1 cellular context compared by ENCODE assay signal in the genomic region with DNA sequence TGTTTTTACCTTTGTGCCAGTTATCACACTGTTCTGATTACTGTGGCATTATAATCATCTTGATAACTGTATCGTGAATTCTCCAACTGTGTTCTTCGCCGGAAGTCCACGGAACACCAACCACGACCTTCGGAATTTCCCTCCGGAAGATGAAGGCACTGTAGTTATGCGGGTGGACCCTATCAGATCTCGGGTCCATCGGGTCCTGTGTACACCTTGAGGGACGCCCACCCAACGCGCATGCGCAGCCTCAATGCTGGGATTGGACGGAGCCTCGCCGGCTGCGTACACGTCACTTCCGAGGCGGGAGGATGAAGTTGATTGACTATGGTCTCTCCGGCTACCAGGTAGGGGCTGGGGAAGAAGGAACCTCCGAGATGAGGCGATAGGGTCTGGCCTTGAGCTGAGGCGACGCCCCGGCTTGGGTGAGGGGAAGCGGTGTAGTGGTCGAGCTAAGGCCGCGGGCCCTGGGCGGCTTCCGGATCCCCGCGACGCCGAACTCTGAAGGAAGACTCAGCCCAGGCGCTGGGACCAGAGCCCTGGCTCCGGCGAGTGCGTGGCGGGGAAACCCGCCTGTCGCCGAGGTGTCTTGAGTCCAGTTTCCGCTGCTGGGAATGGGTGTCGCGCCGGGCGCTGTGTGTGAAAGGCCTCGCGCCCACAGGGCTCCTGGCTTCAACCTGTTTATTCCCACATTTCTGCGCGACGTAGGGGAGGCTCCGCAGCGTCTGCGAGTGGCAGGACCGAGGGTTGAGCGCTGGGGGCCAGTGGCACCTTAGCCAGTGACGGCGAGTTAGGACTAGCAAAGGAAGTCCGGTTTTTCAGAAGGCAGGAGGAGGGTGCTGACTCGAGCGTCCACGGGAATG.
A peak's percentile ranks its signal among the peaks of the same experiment; 100 is the strongest.
TF ChIP-seq lines count a peak whose summit lies in the region.

TSS of gene DHRS7B (plus strand) at position 320 of the 863 bp plus-strand sequence. CDS start at position 328, 8 bp downstream.

TF ChIP-seq in WTC11, 78 proteins besides CTCF, POLR2A, EP300 and RAD21 (continued from another document and continues in another):
- TF ChIP-seq ARID4B (CRISPR knock-in tag; IDR thresholded peaks at IDR 0.05; ENCODE audit: borderline replicate concordance) (peak; percentile 31; the same call in 1 of the 2 replicates), KAT7 (CRISPR knock-in tag; IDR thresholded peaks at IDR 0.05; ENCODE audit: borderline replicate concordance) (peak; percentile 71; the same call in 1 of the 2 replicates), SMAD3 (CRISPR knock-in tag; IDR thresholded peaks at IDR 0.05; ENCODE audit: borderline replicate concordance) (no peak), ZNF138 (CRISPR knock-in tag; conservative IDR thresholded peaks at IDR 0.05) (no peak), ZMAT4 (CRISPR knock-in tag; IDR thresholded peaks at IDR 0.05) (no peak), ZNF263 (CRISPR knock-in tag; IDR thresholded peaks at IDR 0.05; ENCODE audit: low read depth) (no peak), NFYB (CRISPR knock-in tag; conservative IDR thresholded peaks at IDR 0.05; ENCODE audit: low read depth) (peak; percentile 90), ZNF121 (CRISPR knock-in tag; IDR thresholded peaks at IDR 0.05) (no peak), FOXP4 (CRISPR knock-in tag; IDR thresholded peaks at IDR 0.05) (peak; percentile 61; the same call in 1 of the 2 replicates), TCF7 (CRISPR knock-in tag; IDR thresholded peaks at IDR 0.05; ENCODE audit: low read depth) (no peak), AR (CRISPR knock-in tag; IDR thresholded peaks at IDR 0.05) (no peak), HMGA2 (CRISPR knock-in tag; IDR thresholded peaks at IDR 0.05) (no peak), ELF4 (CRISPR knock-in tag; IDR thresholded peaks at IDR 0.05; ENCODE audit: low read depth) (no peak), CBFB (CRISPR knock-in tag; IDR thresholded peaks at IDR 0.05; ENCODE audit: low read depth) (no peak), CREM (CRISPR knock-in tag; IDR thresholded peaks at IDR 0.05) (peak; percentile 91), FOXP1 (CRISPR knock-in tag; IDR thresholded peaks at IDR 0.05; ENCODE audit: borderline replicate concordance) (peak; percentile 65; the same call in 1 of the 2 replicates), USF2 (CRISPR knock-in tag; IDR thresholded peaks at IDR 0.05) (no peak), MAX (CRISPR knock-in tag; IDR thresholded peaks at IDR 0.05) (peak; percentile 76), ZBTB21 (CRISPR knock-in tag; IDR thresholded peaks at IDR 0.05; ENCODE audit: borderline replicate concordance) (no peak), MLX (CRISPR knock-in tag; IDR thresholded peaks at IDR 0.05) (no peak)
- TF ChIP-seq, protein P1, sequence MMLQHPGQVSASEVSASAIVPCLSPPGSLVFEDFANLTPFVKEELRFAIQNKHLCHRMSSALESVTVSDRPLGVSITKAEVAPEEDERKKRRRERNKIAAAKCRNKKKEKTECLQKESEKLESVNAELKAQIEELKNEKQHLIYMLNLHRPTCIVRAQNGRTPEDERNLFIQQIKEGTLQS (CRISPR knock-in tag; conservative IDR thresholded peaks at IDR 0.05): no peak
- TF ChIP-seq, protein P2, sequence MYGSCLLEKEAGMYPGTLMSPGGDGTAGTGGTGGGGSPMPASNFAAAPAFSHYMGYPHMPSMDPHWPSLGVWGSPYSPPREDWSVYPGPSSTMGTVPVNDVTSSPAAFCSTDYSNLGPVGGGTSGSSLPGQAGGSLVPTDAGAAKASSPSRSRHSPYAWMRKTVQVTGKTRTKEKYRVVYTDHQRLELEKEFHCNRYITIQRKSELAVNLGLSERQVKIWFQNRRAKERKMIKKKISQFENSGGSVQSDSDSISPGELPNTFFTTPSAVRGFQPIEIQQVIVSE (CRISPR knock-in tag; IDR thresholded peaks at IDR 0.05; ENCODE audit: borderline replicate concordance): no peak
- TF ChIP-seq, protein P3, sequence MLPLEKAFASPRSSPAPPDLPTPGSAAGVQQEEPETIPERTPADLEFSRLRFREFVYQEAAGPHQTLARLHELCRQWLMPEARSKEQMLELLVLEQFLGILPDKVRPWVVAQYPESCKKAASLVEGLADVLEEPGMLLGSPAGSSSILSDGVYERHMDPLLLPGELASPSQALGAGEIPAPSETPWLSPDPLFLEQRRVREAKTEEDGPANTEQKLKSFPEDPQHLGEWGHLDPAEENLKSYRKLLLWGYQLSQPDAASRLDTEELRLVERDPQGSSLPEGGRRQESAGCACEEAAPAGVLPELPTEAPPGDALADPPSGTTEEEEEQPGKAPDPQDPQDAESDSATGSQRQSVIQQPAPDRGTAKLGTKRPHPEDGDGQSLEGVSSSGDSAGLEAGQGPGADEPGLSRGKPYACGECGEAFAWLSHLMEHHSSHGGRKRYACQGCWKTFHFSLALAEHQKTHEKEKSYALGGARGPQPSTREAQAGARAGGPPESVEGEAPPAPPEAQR (CRISPR knock-in tag; IDR thresholded peaks at IDR 0.05): no peak
- TF ChIP-seq, protein P4, sequence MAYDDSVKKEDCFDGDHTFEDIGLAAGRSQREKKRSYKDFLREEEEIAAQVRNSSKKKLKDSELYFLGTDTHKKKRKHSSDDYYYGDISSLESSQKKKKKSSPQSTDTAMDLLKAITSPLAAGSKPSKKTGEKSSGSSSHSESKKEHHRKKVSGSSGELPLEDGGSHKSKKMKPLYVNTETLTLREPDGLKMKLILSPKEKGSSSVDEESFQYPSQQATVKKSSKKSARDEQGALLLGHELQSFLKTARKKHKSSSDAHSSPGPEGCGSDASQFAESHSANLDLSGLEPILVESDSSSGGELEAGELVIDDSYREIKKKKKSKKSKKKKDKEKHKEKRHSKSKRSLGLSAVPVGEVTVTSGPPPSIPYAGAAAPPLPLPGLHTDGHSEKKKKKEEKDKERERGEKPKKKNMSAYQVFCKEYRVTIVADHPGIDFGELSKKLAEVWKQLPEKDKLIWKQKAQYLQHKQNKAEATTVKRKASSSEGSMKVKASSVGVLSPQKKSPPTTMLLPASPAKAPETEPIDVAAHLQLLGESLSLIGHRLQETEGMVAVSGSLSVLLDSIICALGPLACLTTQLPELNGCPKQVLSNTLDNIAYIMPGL (CRISPR knock-in tag; IDR thresholded peaks at IDR 0.05): 0 out of 2 replicates have a peak, but pooled peaks have one; percentile 32
- TF ChIP-seq, protein P5, sequence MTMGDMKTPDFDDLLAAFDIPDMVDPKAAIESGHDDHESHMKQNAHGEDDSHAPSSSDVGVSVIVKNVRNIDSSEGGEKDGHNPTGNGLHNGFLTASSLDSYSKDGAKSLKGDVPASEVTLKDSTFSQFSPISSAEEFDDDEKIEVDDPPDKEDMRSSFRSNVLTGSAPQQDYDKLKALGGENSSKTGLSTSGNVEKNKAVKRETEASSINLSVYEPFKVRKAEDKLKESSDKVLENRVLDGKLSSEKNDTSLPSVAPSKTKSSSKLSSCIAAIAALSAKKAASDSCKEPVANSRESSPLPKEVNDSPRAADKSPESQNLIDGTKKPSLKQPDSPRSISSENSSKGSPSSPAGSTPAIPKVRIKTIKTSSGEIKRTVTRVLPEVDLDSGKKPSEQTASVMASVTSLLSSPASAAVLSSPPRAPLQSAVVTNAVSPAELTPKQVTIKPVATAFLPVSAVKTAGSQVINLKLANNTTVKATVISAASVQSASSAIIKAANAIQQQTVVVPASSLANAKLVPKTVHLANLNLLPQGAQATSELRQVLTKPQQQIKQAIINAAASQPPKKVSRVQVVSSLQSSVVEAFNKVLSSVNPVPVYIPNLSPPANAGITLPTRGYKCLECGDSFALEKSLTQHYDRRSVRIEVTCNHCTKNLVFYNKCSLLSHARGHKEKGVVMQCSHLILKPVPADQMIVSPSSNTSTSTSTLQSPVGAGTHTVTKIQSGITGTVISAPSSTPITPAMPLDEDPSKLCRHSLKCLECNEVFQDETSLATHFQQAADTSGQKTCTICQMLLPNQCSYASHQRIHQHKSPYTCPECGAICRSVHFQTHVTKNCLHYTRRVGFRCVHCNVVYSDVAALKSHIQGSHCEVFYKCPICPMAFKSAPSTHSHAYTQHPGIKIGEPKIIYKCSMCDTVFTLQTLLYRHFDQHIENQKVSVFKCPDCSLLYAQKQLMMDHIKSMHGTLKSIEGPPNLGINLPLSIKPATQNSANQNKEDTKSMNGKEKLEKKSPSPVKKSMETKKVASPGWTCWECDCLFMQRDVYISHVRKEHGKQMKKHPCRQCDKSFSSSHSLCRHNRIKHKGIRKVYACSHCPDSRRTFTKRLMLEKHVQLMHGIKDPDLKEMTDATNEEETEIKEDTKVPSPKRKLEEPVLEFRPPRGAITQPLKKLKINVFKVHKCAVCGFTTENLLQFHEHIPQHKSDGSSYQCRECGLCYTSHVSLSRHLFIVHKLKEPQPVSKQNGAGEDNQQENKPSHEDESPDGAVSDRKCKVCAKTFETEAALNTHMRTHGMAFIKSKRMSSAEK (CRISPR knock-in tag; IDR thresholded peaks at IDR 0.05; ENCODE audit: borderline replicate concordance): no peak
